ENCODE assay signal across 26 cellular contexts in the genomic region with DNA sequence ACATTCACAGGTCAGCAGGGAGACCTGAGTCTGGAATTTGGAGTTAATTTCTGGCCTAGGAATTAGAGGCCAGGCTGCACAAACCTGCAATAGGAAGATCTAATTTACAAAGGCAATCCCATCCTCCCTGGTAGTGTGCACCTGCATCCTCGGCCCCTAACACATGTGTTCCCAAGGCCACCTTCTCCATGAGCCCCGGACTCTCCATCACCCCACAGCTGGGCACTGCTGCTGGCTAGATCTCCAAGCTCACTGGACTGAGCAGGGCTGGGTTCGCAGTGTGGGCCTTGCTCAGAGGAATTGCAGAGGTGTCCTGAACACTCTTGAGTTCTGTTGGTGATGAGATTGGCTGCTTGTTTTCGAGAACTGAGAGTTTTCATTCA.
DNase-seq lines count a peak whose midpoint lies in the region; ATAC-seq and TF ChIP-seq lines count a peak whose summit lies in the region.
"Had no signal": no experiment of that assay in that cellular context is flagged by ENCODE, and none has a peak within 500 bp of the region (broad histone marks: within the 10 kb centered on the region; RNA-seq: fewer than 3 reads in every experiment).

No MANE protein-coding gene starts in this region.

- peak overlapping the region; percentile 73 to 77 for H3K27ac ChIP-seq in ascending aorta
- H3K27ac ChIP-seq in thoracic aorta, result peak overlapping the region; percentile 66 to 83
- H3K27ac ChIP-seq: KMS-11 had no signal

- TF ChIP-seq CTCF in HFFc6 (IDR thresholded peaks at IDR 0.05) (no peak), ascending aorta (IDR thresholded peaks at IDR 0.05) (no peak), thoracic aorta (IDR thresholded peaks at IDR 0.05) (no peak)

- ATAC-seq in thoracic aorta (ENCODE audit: insufficient number of reproducible peaks, low FRiP score, low read depth) (no peak), HG03439 (IDR thresholded peaks at IDR 0.05; ENCODE audit: unreplicated experiment) (no peak)
- ATAC-seq: naive thymus-derived CD8-positive, alpha-beta T cell; stimulated activated naive B cell treated with anti-CD40 and anti-IgM and Interleukin-4, amounts not matched to agents 10 μg/mL and 1 μg/mL and 100 μg/mL, for 72 hours had no signal

- DNase-seq in HFFc6, result no peak
- no peak for DNase-seq in ascending aorta (ENCODE audit: low spot score in 2 of 2)
- peak; percentile 4 for DNase-seq in iPS-NIHi7 (ENCODE audit: extremely low spot score)
- DNase-seq in thoracic aorta (ENCODE audit: low spot score), result no peak
- no peak for DNase-seq in activated CD8-positive, alpha-beta memory T cell treated with anti-CD3 and anti-CD28 coated beads, Interleukin-2, amount 50 U/mL, for 48 hours
- DNase-seq in immature natural killer cell, result no peak
- DNase-seq in A172 (ENCODE audit: low spot score), result no peak
- DNase-seq: activated CD4-positive, alpha-beta T cell treated with anti-CD3 and anti-CD28 coated beads, Interleukin-2, amount 50 U/mL, for 1 hour; activated CD8-positive, alpha-beta memory T cell treated with anti-CD3 and anti-CD28 coated beads, Interleukin-2, amount 50 U/mL, for 4 hours; activated naive CD8-positive, alpha-beta T cell treated with anti-CD3 and anti-CD28 coated beads for 36 hours; CD4-positive, alpha-beta T cell; cerebellar nuclear complex; DMS 273 treated with DMSO at 0.1 percent for 48 hours; heart left ventricle; naive thymus-derived CD8-positive, alpha-beta T cell; NCI-H146; NCI-H2171 treated with DMSO at 0.1 percent for 48 hours; NCI-H524; NK-92 treated with Interleukin-12 subunit alpha and Interleukin-12 subunit beta, amount 100 ng/mL, for 24 hours; stimulated activated CD4-positive, alpha-beta T cell treated with anti-CD3 and anti-CD28 coated beads, Interleukin-4, amount 100 ng/mL, for 1 hour; stimulated activated naive B cell treated with anti-CD40 and anti-IgM and Interleukin-4, amounts not matched to agents 10 μg/mL and 1 μg/mL and 100 μg/mL, for 72 hours had no signal

- H3K4me1 Mint-ChIP-seq in HFFc6 (ENCODE audit: low read depth), result peaks cover 39% of the 10 kb centered on the region
- H3K4me1 Mint-ChIP-seq in immature natural killer cell, result no peaks in the 10 kb centered on the region
- H3K4me1 Mint-ChIP-seq: activated T-helper 17 cell treated with anti-CD3 and anti-CD28 coated beads, Interleukin-2, amount 50 U/mL, for 72 hours; stimulated activated naive B cell treated with anti-CD40 and anti-IgM and Interleukin-4, amounts not matched to agents 10 μg/mL and 1 μg/mL and 100 μg/mL, for 72 hours had no signal

- H3K4me1 ChIP-seq in ascending aorta (peaks cover 0 to 11% of the 10 kb centered on the region in 2 donors), thoracic aorta (ENCODE audit: control insufficient read depth in 1 of 2, low read depth in 2 of 2) (peaks cover 8 to 15% of the 10 kb centered on the region in 2 donors)
- H3K4me1 ChIP-seq: heart left ventricle had no signal

- no peaks in the 10 kb centered on the region for H3K9me3 ChIP-seq in ascending aorta
- H3K9me3 ChIP-seq in thoracic aorta, result no peaks in the 10 kb centered on the region
- H3K9me3 ChIP-seq: heart left ventricle, tibial nerve had no signal

- no peaks in the 10 kb centered on the region for H3K27me3 ChIP-seq in ascending aorta
- H3K27me3 ChIP-seq in thoracic aorta (replicated peaks; ENCODE audit: insufficient read depth), result no peaks in the 10 kb centered on the region
- H3K27me3 ChIP-seq: heart left ventricle, tibial nerve had no signal

- H3K36me3 ChIP-seq in ascending aorta, result no peaks in the 10 kb centered on the region
- no peaks in the 10 kb centered on the region for H3K36me3 ChIP-seq in thoracic aorta
- H3K36me3 ChIP-seq: heart left ventricle, tibial nerve had no signal

- no peak overlapping the region for H3K4me3 Mint-ChIP-seq in HFFc6
- H3K4me3 Mint-ChIP-seq in immature natural killer cell, result no peak overlapping the region
- H3K4me3 Mint-ChIP-seq: activated naive CD8-positive, alpha-beta T cell treated with anti-CD3 and anti-CD28 coated beads for 36 hours; activated T-helper 17 cell treated with anti-CD3 and anti-CD28 coated beads, Interleukin-2, amount 50 U/mL, for 72 hours; CD4-positive, alpha-beta T cell; mesothelial cell of epicardium; naive thymus-derived CD8-positive, alpha-beta T cell; stimulated activated naive B cell treated with anti-CD40 and anti-IgM and Interleukin-4, amounts not matched to agents 10 μg/mL and 1 μg/mL and 100 μg/mL, for 72 hours had no signal

- H3K4me3 ChIP-seq in ascending aorta (no peak overlapping the region), thoracic aorta (no peak overlapping the region)
- H3K4me3 ChIP-seq: heart left ventricle, tibial nerve had no signal

- intact Hi-C loops in ascending aorta (cut with DNase I), result loop anchor here (2.0 kb wide), 2 partner anchors 43 to 89 kb away; no protein-coding TSS in a partner anchor

- H3K27ac Mint-ChIP-seq in HFFc6 (peak overlapping the region; percentile 87), immature natural killer cell (no peak overlapping the region)
- H3K27ac Mint-ChIP-seq: activated naive CD8-positive, alpha-beta T cell treated with anti-CD3 and anti-CD28 coated beads for 36 hours; CD4-positive, alpha-beta T cell; mesothelial cell of epicardium; naive thymus-derived CD8-positive, alpha-beta T cell; stimulated activated naive B cell treated with anti-CD40 and anti-IgM and Interleukin-4, amounts not matched to agents 10 μg/mL and 1 μg/mL and 100 μg/mL, for 72 hours had no signal

- H3K9me3 Mint-ChIP-seq in HFFc6, result no peaks in the 10 kb centered on the region
- H3K9me3 Mint-ChIP-seq in immature natural killer cell, result peaks cover 0 to under 1% (median 0%) of the 10 kb centered on the region in 6 donors
- H3K9me3 Mint-ChIP-seq: activated naive CD8-positive, alpha-beta T cell treated with anti-CD3 and anti-CD28 coated beads for 36 hours; activated T-helper 17 cell treated with anti-CD3 and anti-CD28 coated beads, Interleukin-2, amount 50 U/mL, for 72 hours; mesothelial cell of epicardium had no signal

- H3K27me3 Mint-ChIP-seq in HFFc6 (ENCODE audit: insufficient read depth) (peaks cover 9% of the 10 kb centered on the region), immature natural killer cell (ENCODE audit: low read depth in 3 of 3) (peaks cover 0 to 12% (median 10%) of the 10 kb centered on the region in 3 donors)

- H3K36me3 Mint-ChIP-seq in HFFc6 (ENCODE audit: low read depth) (no peaks in the 10 kb centered on the region), immature natural killer cell (no peaks in the 10 kb centered on the region)
- H3K36me3 Mint-ChIP-seq: activated naive CD8-positive, alpha-beta T cell treated with anti-CD3 and anti-CD28 coated beads for 36 hours; mesothelial cell of epicardium; stimulated activated naive B cell treated with anti-CD40 and anti-IgM and Interleukin-4, amounts not matched to agents 10 μg/mL and 1 μg/mL and 100 μg/mL, for 72 hours had no signal
